In genomic region chr5:104048231-104048630, GRCh38 we compare ENCODE assay signal across 1 cellular context.
TF ChIP-seq lines count a peak whose summit lies in the region.

No MANE protein-coding gene starts in this region.

TF ChIP-seq in GM23338, 12 proteins besides CTCF, POLR2A, EP300 and RAD21 (continued from another document):
- TF ChIP-seq CREB1 (CRISPR knock-in tag; IDR thresholded peaks at IDR 0.05; ENCODE audit: low read depth) (no peak), STAT1 (IDR thresholded peaks at IDR 0.05; ENCODE audit: unreplicated experiment) (no peak), ETS1 (IDR thresholded peaks at IDR 0.05) (no peak), POLR2AphosphoS5 (IDR thresholded peaks at IDR 0.05; ENCODE audit: low read depth) (no peak), ZNF331 (CRISPR knock-in tag; IDR thresholded peaks at IDR 0.05; ENCODE audit: low read depth) (no peak), EZH2 (IDR thresholded peaks at IDR 0.05; ENCODE audit: low read depth, unreplicated experiment) (no peak), EZH2phosphoT487 (IDR thresholded peaks at IDR 0.05; ENCODE audit: unreplicated experiment) (no peak), JUNB (IDR thresholded peaks at IDR 0.05; ENCODE audit: unreplicated experiment) (no peak), NANOG (IDR thresholded peaks at IDR 0.05; ENCODE audit: borderline replicate concordance) (no peak), REST (IDR thresholded peaks at IDR 0.05; ENCODE audit: unreplicated experiment) (no peak)
